8 cellular contexts compared by ENCODE assay signal in the genomic region with DNA sequence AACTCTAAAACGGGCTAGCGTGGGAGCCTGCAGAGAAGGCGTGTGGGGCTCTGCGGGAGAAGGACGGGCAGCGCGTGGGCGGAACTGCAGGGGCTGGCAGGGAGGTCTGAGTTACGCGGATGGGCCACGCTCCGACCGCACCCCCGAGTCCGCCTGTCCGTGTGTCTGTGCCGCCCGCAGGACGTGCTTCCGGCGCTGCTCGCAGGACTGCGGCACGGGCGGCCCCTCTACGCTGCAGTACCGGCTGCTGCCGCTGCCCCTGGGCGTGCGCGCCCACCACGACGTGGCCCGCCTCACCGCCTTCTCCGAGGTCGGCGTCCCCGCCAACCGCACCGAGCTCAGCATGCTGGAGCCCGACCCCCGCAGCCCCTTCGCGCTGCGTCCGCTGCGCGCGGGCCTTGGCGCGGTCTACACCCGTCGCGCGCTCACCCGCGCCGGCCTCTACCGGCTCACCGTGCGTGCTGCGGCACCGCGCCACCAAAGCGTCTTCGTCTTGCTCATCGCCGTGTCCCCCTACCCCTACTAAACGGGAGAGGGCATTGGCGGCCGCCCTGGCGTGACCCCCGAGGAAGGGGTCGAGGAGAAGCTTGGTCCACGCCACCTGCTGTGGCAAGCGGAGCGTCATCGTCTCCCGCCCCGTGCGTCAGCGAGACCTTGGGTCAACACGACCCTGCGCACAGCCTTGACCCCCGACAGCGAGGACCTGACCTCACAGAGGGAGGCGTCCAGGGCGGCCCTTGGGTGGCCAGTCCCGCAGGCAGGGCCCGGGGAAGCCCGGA. TPM values are rescaled to one million over a fixed set of nuclear protein-coding genes. Genes with fewer than 3 reads are reported as not detected.
A peak's percentile ranks its signal among the peaks of the same experiment; 100 is the strongest.
DNase-seq lines count a peak whose midpoint lies in the region; ATAC-seq, FAIRE-seq and TF ChIP-seq lines count a peak whose summit lies in the region.

No MANE protein-coding gene starts in this region.

- H3K79me2 ChIP-seq in ACC112 (ENCODE audit: control insufficient read depth, insufficient read depth, low read length, unreplicated experiment) (no peaks in the 10 kb centered on the region), neural progenitor cell (ENCODE audit: low read depth) (no peaks in the 10 kb centered on the region), Karpas-422 (ENCODE audit: low read length) (no peaks in the 10 kb centered on the region)

- WGBS in esophagus muscularis mucosa = 32% methylated on average over 5 of the region's 92 CpGs

- no peak overlapping the region for H3K27ac Mint-ChIP-seq in neural progenitor cell
- H3K27ac Mint-ChIP-seq in CD4-positive, alpha-beta memory T cell = no peak overlapping the region

- peaks cover 12% of the 10 kb centered on the region; the same call in 1 of the 2 replicates for H3K27me3 ChIP-seq in ACC112 (ENCODE audit: insufficient read depth, low read length)
- peaks cover 0 to 20% (median 0%) of the 10 kb centered on the region in 4 donors for H3K27me3 ChIP-seq in esophagus muscularis mucosa
- H3K27me3 ChIP-seq in neural progenitor cell = peaks cover 35% of the 10 kb centered on the region
- no peaks in the 10 kb centered on the region for H3K27me3 ChIP-seq in CD4-positive, alpha-beta memory T cell (ENCODE audit: insufficient read depth, low read length)
- H3K27me3 ChIP-seq in Karpas-422 (ENCODE audit: low read length) = no peaks in the 10 kb centered on the region

- intact Hi-C loops in esophagus muscularis mucosa (cut with DNase I) = loop anchor here (10.0 kb wide), 1 partner anchor 189 kb away; no protein-coding TSS in a partner anchor
- intact Hi-C loops in CD4-positive, alpha-beta memory T cell (cut with micrococcal nuclease) = no loop called here

- peak; percentile 24; the same call in 1 of the 2 replicates for TF ChIP-seq CTCF in WI38 (IDR thresholded peaks at IDR 0.05; ENCODE audit: low read depth, low read length)
- TF ChIP-seq CTCF in esophagus muscularis mucosa (IDR thresholded peaks at IDR 0.05) = peak; percentile 64 to 88 (median 67)
- peak; percentile 66 for TF ChIP-seq CTCF in neural progenitor cell (IDR thresholded peaks at IDR 0.05)

- H3K9me3 ChIP-seq in esophagus muscularis mucosa (no peaks in the 10 kb centered on the region), neural progenitor cell (ENCODE audit: low read depth) (no peaks in the 10 kb centered on the region), Karpas-422 (ENCODE audit: low read length) (no peaks in the 10 kb centered on the region)
- H3K9me3 ChIP-seq in CD4-positive, alpha-beta memory T cell (ENCODE audit: control insufficient read depth in 1 of 2, low read length in 2 of 2) = no peaks in the 10 kb centered on the region

- H3K9ac ChIP-seq in neural progenitor cell (no peak overlapping the region), Karpas-422 (ENCODE audit: low read length) (no peak overlapping the region)

- no peak for TF ChIP-seq EP300 in esophagus muscularis mucosa (IDR thresholded peaks at IDR 0.05)

- H3F3A ChIP-seq in neural progenitor cell (ENCODE audit: low read depth) = peaks cover 6% of the 10 kb centered on the region

- FAIRE-seq in GM19239 (lab: Jason Lieb, UNC) = no peak

- no peaks in the 10 kb centered on the region for H3K9me2 ChIP-seq in Karpas-422 (replicated peaks; ENCODE audit: insufficient read depth, low read length)

- H4K20me1 ChIP-seq in neural progenitor cell (ENCODE audit: low read depth) = no peaks in the 10 kb centered on the region
- H4K20me1 ChIP-seq in Karpas-422 (ENCODE audit: insufficient read depth, low read depth, low read length) = no peaks in the 10 kb centered on the region

- peak overlapping the region; percentile 91 for H3K4me2 ChIP-seq in neural progenitor cell
- H3K4me2 ChIP-seq in Karpas-422 (ENCODE audit: low read depth, low read length, poor library complexity, severe bottlenecking) = no peak overlapping the region

- H2AFZ ChIP-seq in ACC112 (ENCODE audit: low read length, unreplicated experiment) (peak overlapping the region; percentile 6), neural progenitor cell (replicated peaks) (peak overlapping the region; percentile 99), Karpas-422 (ENCODE audit: low read length) (no peak overlapping the region)

- CTCF ChIA-PET in CD4-positive, alpha-beta memory T cell (lab: Charles Lee; ENCODE audit: partially characterized antibody) = no interaction called here

- peaks cover 31% of the 10 kb centered on the region for H3K27me3 Mint-ChIP-seq in neural progenitor cell (ENCODE audit: insufficient read depth, low read depth)
- peaks cover 14 to 17% of the 10 kb centered on the region in 2 donors for H3K27me3 Mint-ChIP-seq in CD4-positive, alpha-beta memory T cell

- H3K27ac ChIP-seq in ACC112 (ENCODE audit: low read depth, low read length) = no peak overlapping the region
- no peak overlapping the region for H3K27ac ChIP-seq in esophagus muscularis mucosa (replicated peaks in 1 of 4)
- no peak overlapping the region for H3K27ac ChIP-seq in neural progenitor cell
- no peak overlapping the region for H3K27ac ChIP-seq in CD4-positive, alpha-beta memory T cell (ENCODE audit: low read depth, low read length)
- H3K27ac ChIP-seq in Karpas-422 (ENCODE audit: low read length) = no peak overlapping the region

- H3K9me3 Mint-ChIP-seq in neural progenitor cell = no peaks in the 10 kb centered on the region
- peaks cover 0 to 4% (median 0%) of the 10 kb centered on the region in 8 donors for H3K9me3 Mint-ChIP-seq in CD4-positive, alpha-beta memory T cell

- peak overlapping the region; percentile 45; the same call in 1 of the 2 replicates for H3K4me3 ChIP-seq in ACC112 (ENCODE audit: low read depth, low read length)
- no peak overlapping the region for H3K4me3 ChIP-seq in WI38 (ENCODE audit: low read depth, low read length)
- peak overlapping the region; percentile 47 to 58 (median 50) for H3K4me3 ChIP-seq in esophagus muscularis mucosa
- peak overlapping the region; percentile 56 for H3K4me3 ChIP-seq in neural progenitor cell
- no peak overlapping the region for H3K4me3 ChIP-seq in CD4-positive, alpha-beta memory T cell (ENCODE audit: low read length in 2 of 2)
- H3K4me3 ChIP-seq in Karpas-422 (ENCODE audit: low read length) = no peak overlapping the region

- peak overlapping the region; percentile 69 for H3K4me3 Mint-ChIP-seq in neural progenitor cell
- peak overlapping the region in 1 of 8 donors; percentile 58 for H3K4me3 Mint-ChIP-seq in CD4-positive, alpha-beta memory T cell

- H3K4me1 Mint-ChIP-seq in neural progenitor cell = peaks cover 13% of the 10 kb centered on the region
- peaks cover 0 to 8% (median under 1%) of the 10 kb centered on the region in 4 donors for H3K4me1 Mint-ChIP-seq in CD4-positive, alpha-beta memory T cell

- H3K36me3 ChIP-seq in ACC112 (ENCODE audit: insufficient read depth, low read length) (no peaks in the 10 kb centered on the region), esophagus muscularis mucosa (peaks cover 0 to 9% (median under 1%) of the 10 kb centered on the region in 4 donors), neural progenitor cell (no peaks in the 10 kb centered on the region), Karpas-422 (ENCODE audit: insufficient read depth, low read length) (no peaks in the 10 kb centered on the region)
- no peaks in the 10 kb centered on the region for H3K36me3 ChIP-seq in CD4-positive, alpha-beta memory T cell (ENCODE audit: insufficient read depth, low read length)

- TF ChIP-seq POLR2A in esophagus muscularis mucosa (IDR thresholded peaks at IDR 0.05; ENCODE audit: low read depth) = no peak

- H3K36me3 Mint-ChIP-seq in neural progenitor cell = no peaks in the 10 kb centered on the region
- no peaks in the 10 kb centered on the region for H3K36me3 Mint-ChIP-seq in CD4-positive, alpha-beta memory T cell

- DNase-seq in GM19239 (ENCODE audit: insufficient read length, low spot score) (peak; percentile 54), esophagus muscularis mucosa (ENCODE audit: extremely low spot score) (no peak), neural progenitor cell (ENCODE audit: low spot score) (peak; percentile 91), Karpas-422 (no peak)
- no peak for DNase-seq in CD4-positive, alpha-beta memory T cell

- ATAC-seq in GM19328 (IDR thresholded peaks at IDR 0.05; ENCODE audit: unreplicated experiment) = no peak

- POLR2A ChIA-PET in CD4-positive, alpha-beta memory T cell (lab: Charles Lee; ENCODE audit: partially characterized antibody) = no interaction called here

- H3K4me1 ChIP-seq in ACC112 (ENCODE audit: control insufficient read depth, insufficient read depth, low read length, unreplicated experiment) (no peaks in the 10 kb centered on the region), esophagus muscularis mucosa (peaks cover 5 to 17% (median 13%) of the 10 kb centered on the region in 4 donors), neural progenitor cell (peaks cover 10% of the 10 kb centered on the region), Karpas-422 (ENCODE audit: low read length) (no peaks in the 10 kb centered on the region)
- no peaks in the 10 kb centered on the region for H3K4me1 ChIP-seq in CD4-positive, alpha-beta memory T cell (ENCODE audit: insufficient read depth, low read length)

RNA-seq across cellular contexts. Expression of a gene that starts 11.4 kb away (rescaled TPM):
- total RNA-seq in esophagus muscularis mucosa = 100 to 1,000 TPM in 1 of 4 donors, 10 to 100 TPM in 3; 67.7 to 113 (median 97.1) TPM
- total RNA-seq in neural progenitor cell (ENCODE audit: low replicate concordance) = 22.5 and 28.9 TPM in 2 replicates
- total RNA-seq in CD4-positive, alpha-beta memory T cell = not detected
- polyA plus RNA-seq in CD4-positive, alpha-beta memory T cell = not detected
- not detected in 2 replicates for total RNA-seq in Karpas-422 (2014; rRNA removed; shearing (Covaris generic); ENCODE audit: low replicate concordance)

Comparison
In these comparisons a context has a peak if more than half of its experiments do, and no peak if none do; other contexts are left out.
1. H3K4me3 ChIP-seq: peak in ACC112 (single experiment), esophagus muscularis mucosa (4 of 4) and neural progenitor cell (single experiment); none in WI38 (single experiment), CD4-positive, alpha-beta memory T cell (0 of 2) and Karpas-422 (single experiment).
2. DNase-seq: peak in GM19239 (single experiment) and neural progenitor cell (single experiment); none in esophagus muscularis mucosa (single experiment), CD4-positive, alpha-beta memory T cell (0 of 5) and Karpas-422 (single experiment).
3. RNA of a gene that starts 11.4 kb away (total RNA-seq): 67.7 to 113 TPM in esophagus muscularis mucosa and 22.5 to 28.9 TPM in neural progenitor cell; not detected in CD4-positive, alpha-beta memory T cell and not detected in Karpas-422; every median in the first group is over 10 times any median in the second.
4. Peak in every context shown above with its lines, with median percentiles within 50 percentile points of each other: CTCF ChIP-seq.